ENCODE assay signal across 8 cellular contexts in genomic region chr16:788399-789126, GRCh38.
DNase-seq lines count a peak whose midpoint lies in the region; ATAC-seq lines count a peak whose summit lies in the region.

Gene CHTF18 (plus strand): TSS chr16:788620. CDS start chr16:788685, 65 bp downstream.

- DNase-seq in AG08396 (ENCODE audit: low spot score): peak; percentile 100
- DNase-seq in NCI-H345 treated with DMSO at 0.1 percent for 48 hours (lab: John Stamatoyannopoulos, UW; ENCODE audit: unreplicated experiment): peak; percentile 81
- peak; percentile 95 for DNase-seq in activated CD4-positive, CD25-positive, alpha-beta regulatory T cell treated with anti-CD3 and anti-CD28 coated beads, Interleukin-2, amount 50 U/mL, for 72 hours
- peak; percentile 85 for DNase-seq in cerebellar cortex (ENCODE audit: low spot score)
- peak; percentile 96 for DNase-seq in islet precursor cell
- DNase-seq in stimulated activated CD4-positive, alpha-beta T cell treated with anti-CD3 and anti-CD28 coated beads, Interleukin-12 subunit alpha, Interleukin-12 subunit beta, amount 100 ng/mL, for 24 hours (ENCODE audit: low read depth in 2 of 2): peak; percentile 90 to 92

- ATAC-seq in GM19035 (IDR thresholded peaks at IDR 0.05; ENCODE audit: unreplicated experiment) (peak; percentile 74), HG03342 (IDR thresholded peaks at IDR 0.05; ENCODE audit: unreplicated experiment) (peak; percentile 70)

Comparison
In these comparisons a context has a peak if more than half of its experiments do, and no peak if none do; other contexts are left out.
1. Peak in every context shown above with its lines: DNase-seq and ATAC-seq.